1 cellular context compared by ENCODE assay signal in the genomic region with DNA sequence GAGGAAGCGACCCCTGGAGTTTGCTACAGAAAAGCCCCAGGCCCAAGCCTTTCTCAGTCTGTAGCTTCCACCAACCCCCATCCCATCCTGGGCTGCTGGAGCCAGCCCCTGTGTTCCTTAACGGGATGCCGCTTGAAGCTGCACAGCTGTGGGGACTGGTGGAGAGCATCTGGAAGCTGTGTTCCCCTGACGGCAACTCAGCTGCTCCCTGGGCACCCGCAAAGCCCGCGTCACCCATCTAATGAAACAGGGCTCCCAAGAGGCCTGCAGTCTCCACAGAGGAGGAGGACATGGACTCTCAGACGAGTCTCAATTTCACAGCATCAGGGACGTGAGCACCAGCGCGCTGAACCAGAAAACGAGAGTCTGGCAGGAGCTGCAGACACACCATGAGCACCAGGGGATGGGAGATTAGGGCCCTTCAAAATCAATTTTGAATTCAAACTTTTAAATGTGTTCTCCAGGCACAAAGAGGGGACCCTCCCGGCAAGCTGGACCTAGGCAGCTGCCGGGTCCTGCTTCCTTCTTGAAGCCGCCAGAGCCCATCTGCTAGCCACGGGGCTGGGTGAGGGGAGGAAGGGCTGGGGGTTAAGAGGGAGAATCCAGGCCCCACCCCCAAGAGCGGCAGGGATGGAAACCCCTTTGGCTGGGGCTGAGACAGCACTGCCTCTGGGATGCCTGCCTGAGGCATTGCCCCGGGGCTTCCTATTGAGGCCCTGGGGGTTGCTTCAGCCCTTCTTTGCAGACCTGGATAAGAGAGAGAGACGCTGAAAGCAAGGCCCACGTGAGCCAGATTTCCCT.
TF ChIP-seq lines count a peak whose summit lies in the region.

No MANE protein-coding gene starts in this region.

TF ChIP-seq in H1, 55 proteins besides CTCF, POLR2A, EP300 and RAD21 (continued from another document):
- TF ChIP-seq CEBPB (IDR thresholded peaks at IDR 0.05; ENCODE audit: low read depth, low read length) (no peak), EGR1 (IDR thresholded peaks at IDR 0.05; ENCODE audit: borderline replicate concordance, low read depth, low read length) (no peak), TBP (IDR thresholded peaks at IDR 0.05; ENCODE audit: low read depth, low read length) (no peak), SAP30 (IDR thresholded peaks at IDR 0.05; ENCODE audit: insufficient read depth, insufficient replicate concordance, low read length) (no peak), ASH2L (IDR thresholded peaks at IDR 0.05; ENCODE audit: low read length) (peak; percentile 2), CTBP2 (IDR thresholded peaks at IDR 0.05; ENCODE audit: borderline replicate concordance, insufficient read depth, insufficient read length, low read length) (peak; percentile 17), KDM5A (IDR thresholded peaks at IDR 0.05; ENCODE audit: low read length) (no peak), JUND (IDR thresholded peaks at IDR 0.05; ENCODE audit: low read length) (no peak), HDAC2 (IDR thresholded peaks at IDR 0.05; ENCODE audit: borderline replicate concordance in 1 of 2, low read depth in 2 of 2, low read length in 2 of 2) (no peak), TAF7 (optimal IDR thresholded peaks at IDR 0.05; ENCODE audit: borderline replicate concordance, low read depth, low read length) (no peak), ZNF274 (IDR thresholded peaks at IDR 0.05; ENCODE audit: borderline replicate concordance, extremely low read depth, low read length) (no peak), BCL11A (IDR thresholded peaks at IDR 0.05; ENCODE audit: low read depth in 2 of 2, low read length in 2 of 2) (no peak), JUN (IDR thresholded peaks at IDR 0.05; ENCODE audit: low read depth, low read length) (no peak), KDM1A (IDR thresholded peaks at IDR 0.05; ENCODE audit: borderline replicate concordance, low read length) (no peak)
- TF ChIP-seq, protein P1, sequence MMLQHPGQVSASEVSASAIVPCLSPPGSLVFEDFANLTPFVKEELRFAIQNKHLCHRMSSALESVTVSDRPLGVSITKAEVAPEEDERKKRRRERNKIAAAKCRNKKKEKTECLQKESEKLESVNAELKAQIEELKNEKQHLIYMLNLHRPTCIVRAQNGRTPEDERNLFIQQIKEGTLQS (IDR thresholded peaks at IDR 0.05; ENCODE audit: insufficient read depth, low read depth, low read length) = no peak
- TF ChIP-seq, protein P2, sequence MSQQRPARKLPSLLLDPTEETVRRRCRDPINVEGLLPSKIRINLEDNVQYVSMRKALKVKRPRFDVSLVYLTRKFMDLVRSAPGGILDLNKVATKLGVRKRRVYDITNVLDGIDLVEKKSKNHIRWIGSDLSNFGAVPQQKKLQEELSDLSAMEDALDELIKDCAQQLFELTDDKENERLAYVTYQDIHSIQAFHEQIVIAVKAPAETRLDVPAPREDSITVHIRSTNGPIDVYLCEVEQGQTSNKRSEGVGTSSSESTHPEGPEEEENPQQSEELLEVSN (IDR thresholded peaks at IDR 0.05) = no peak
